In the genomic region with DNA sequence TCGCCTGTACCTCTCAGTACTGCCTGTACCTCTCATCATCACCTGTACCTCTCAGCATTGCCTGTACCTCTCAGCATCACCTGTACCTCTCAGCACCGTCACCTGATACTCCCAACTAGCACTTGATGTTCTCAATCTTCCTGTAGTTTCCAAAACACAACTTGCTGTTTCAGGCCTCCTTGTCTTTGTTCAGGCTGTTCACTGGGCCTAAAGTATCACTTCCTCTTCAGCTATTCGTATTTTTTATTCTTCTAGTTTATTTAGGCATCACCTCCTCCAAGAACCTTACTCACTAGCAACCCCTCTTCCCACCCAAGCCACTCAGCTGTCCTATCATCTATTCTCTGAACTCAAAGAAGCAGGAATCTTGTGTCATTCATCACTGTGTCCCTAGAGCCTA, we compare ENCODE assay signal across 29 cellular contexts. TPM values are rescaled to one million over a fixed set of nuclear protein-coding genes. Genes with fewer than 3 reads are reported as not detected.
"Had no signal": no experiment of that assay in that cellular context is flagged by ENCODE, and none has a peak within 500 bp of the region (broad histone marks: within the 10 kb centered on the region; RNA-seq: fewer than 3 reads in every experiment).

No MANE protein-coding gene starts in this region.

- H3K27ac Mint-ChIP-seq: activated B cell treated with CpG ODN at 0.5 μM for 24 hours; activated CD4-positive, alpha-beta T cell treated with anti-CD3 and anti-CD28 coated beads, Interleukin-2, amount 10 ng/mL, durations not matched to agents 24 days and 14 days; activated CD8-positive, alpha-beta memory T cell treated with anti-CD3 and anti-CD28 coated beads, Interleukin-2, amount 10 ng/mL, durations not matched to agents 7 days and 5 days; activated naive CD4-positive, alpha-beta T cell treated with anti-CD3 and anti-CD28 coated beads, Interleukin-2, amount 50 U/mL, for 24 hours; activated T-cell treated with anti-CD3 and anti-CD28 coated beads, Interleukin-2, amount 50 U/mL, for 24 hours; activated T-helper 1 cell treated with anti-CD3 and anti-CD28 coated beads, Interleukin-12 subunit alpha, Interleukin-12 subunit beta, Interleukin-2, Interleukin-4 antibody, amounts not matched to agents 30 ng/mL and 10 ng/mL and 1 ng/mL, durations not matched to agents 14 hours and 24 hours and 36 hours; T-helper 17 cell had no signal

- H3K36me3 ChIP-seq: ascending aorta had no signal

- H3K4me1 ChIP-seq: ascending aorta, body of pancreas had no signal

- H3K4me3 Mint-ChIP-seq: activated B cell treated with CpG ODN at 0.5 μM for 24 hours; activated CD4-positive, alpha-beta T cell treated with anti-CD3 and anti-CD28 coated beads, Interleukin-2, amount 10 ng/mL, durations not matched to agents 24 days and 14 days; activated CD8-positive, alpha-beta memory T cell treated with anti-CD3 and anti-CD28 coated beads, Interleukin-2, amount 10 ng/mL, durations not matched to agents 7 days and 5 days; activated naive CD4-positive, alpha-beta T cell treated with anti-CD3 and anti-CD28 coated beads, Interleukin-2, amount 50 U/mL, for 24 hours; activated T-cell treated with anti-CD3 and anti-CD28 coated beads, Interleukin-2, amount 50 U/mL, for 24 hours; activated T-helper 1 cell treated with anti-CD3 and anti-CD28 coated beads, Interleukin-12 subunit alpha, Interleukin-12 subunit beta, Interleukin-2, Interleukin-4 antibody, amounts not matched to agents 30 ng/mL and 10 ng/mL and 1 ng/mL, durations not matched to agents 14 hours and 24 hours and 36 hours; central memory CD8-positive, alpha-beta T cell; T-helper 17 cell had no signal

- H3K36me3 Mint-ChIP-seq: activated CD8-positive, alpha-beta memory T cell treated with anti-CD3 and anti-CD28 coated beads, Interleukin-2, amount 10 ng/mL, durations not matched to agents 7 days and 5 days; activated naive CD4-positive, alpha-beta T cell treated with anti-CD3 and anti-CD28 coated beads, Interleukin-2, amount 50 U/mL, for 24 hours had no signal

- H3K27me3 Mint-ChIP-seq: activated CD4-positive, alpha-beta T cell treated with anti-CD3 and anti-CD28 coated beads, Interleukin-2, amount 10 ng/mL, durations not matched to agents 24 days and 14 days; activated naive CD4-positive, alpha-beta T cell treated with anti-CD3 and anti-CD28 coated beads, Interleukin-2, amount 50 U/mL, for 24 hours; central memory CD8-positive, alpha-beta T cell had no signal

- DNase-seq: activated B cell treated with CpG ODN at 0.5 μM for 24 hours; activated CD4-positive, alpha-beta T cell treated with anti-CD3 and anti-CD28 coated beads for 1 hour; activated CD4-positive, alpha-beta T cell treated with anti-CD3 and anti-CD28 coated beads, Interleukin-2, amount 10 ng/mL, durations not matched to agents 24 days and 14 days; activated CD4-positive, alpha-beta T cell treated with anti-CD3 and anti-CD28 coated beads, Interleukin-2, amount 50 U/mL, for 48 hours; activated CD8-positive, alpha-beta memory T cell treated with anti-CD3 and anti-CD28 coated beads, Interleukin-2, amount 10 ng/mL, durations not matched to agents 7 days and 5 days; activated effector memory CD4-positive, alpha-beta T cell treated with Interleukin-2 at 50 U/mL for 16 hours; activated naive CD4-positive, alpha-beta T cell; activated T-cell treated with anti-CD3 and anti-CD28 coated beads, Interleukin-2, amount 50 U/mL, for 24 hours; amniotic stem cell; body of pancreas; NCI-H1092; NCI-H1417; NCI-H1694; NCI-H2029 treated with DMSO at 0.1 percent for 48 hours; NCI-H2171; NCI-H226; NCI-H510A treated with DMSO at 0.1 percent for 48 hours; NCI-H69; PC-3; SHP77 treated with DMSO at 0.1 percent for 48 hours; T-helper 17 cell; T-helper 9 cell had no signal

- H3K4me1 Mint-ChIP-seq: activated B cell treated with CpG ODN at 0.5 μM for 24 hours; activated CD8-positive, alpha-beta memory T cell treated with anti-CD3 and anti-CD28 coated beads, Interleukin-2, amount 10 ng/mL, durations not matched to agents 7 days and 5 days; central memory CD8-positive, alpha-beta T cell had no signal

- H3K9me3 Mint-ChIP-seq: activated B cell treated with CpG ODN at 0.5 μM for 24 hours; activated CD4-positive, alpha-beta T cell treated with anti-CD3 and anti-CD28 coated beads, Interleukin-2, amount 10 ng/mL, durations not matched to agents 24 days and 14 days; activated naive CD4-positive, alpha-beta T cell treated with anti-CD3 and anti-CD28 coated beads, Interleukin-2, amount 50 U/mL, for 24 hours; activated T-cell treated with anti-CD3 and anti-CD28 coated beads, Interleukin-2, amount 50 U/mL, for 24 hours; activated T-helper 1 cell treated with anti-CD3 and anti-CD28 coated beads, Interleukin-12 subunit alpha, Interleukin-12 subunit beta, Interleukin-2, Interleukin-4 antibody, amounts not matched to agents 30 ng/mL and 10 ng/mL and 1 ng/mL, durations not matched to agents 14 hours and 24 hours and 36 hours; central memory CD8-positive, alpha-beta T cell had no signal

- H3K4me3 ChIP-seq: ascending aorta, body of pancreas had no signal

- H3K27ac ChIP-seq: ascending aorta, body of pancreas, KMS-11 had no signal

- H3K9me3 ChIP-seq: ascending aorta, body of pancreas had no signal

- H3K27me3 ChIP-seq: ascending aorta, body of pancreas had no signal

- ATAC-seq: activated CD8-positive, alpha-beta memory T cell treated with anti-CD3 and anti-CD28 coated beads, Interleukin-2, amount 10 ng/mL, durations not matched to agents 7 days and 5 days; body of pancreas; PC-3; T-helper 17 cell had no signal

RNA-seq across cellular contexts. Expression of gene OR6B1, which starts 24.1 kb away (rescaled TPM):
- total RNA-seq: activated B cell treated with CpG ODN at 0.5 μM for 24 hours; activated CD4-positive, alpha-beta T cell treated with anti-CD3 and anti-CD28 coated beads, Interleukin-2, amount 10 ng/mL, durations not matched to agents 24 days and 14 days; activated CD8-positive, alpha-beta memory T cell treated with anti-CD3 and anti-CD28 coated beads, Interleukin-2, amount 10 ng/mL, durations not matched to agents 7 days and 5 days; activated T-helper 1 cell treated with anti-CD3 and anti-CD28 coated beads, Interleukin-12 subunit alpha, Interleukin-12 subunit beta, Interleukin-2, Interleukin-4 antibody, amounts not matched to agents 30 ng/mL and 10 ng/mL and 1 ng/mL, durations not matched to agents 14 hours and 24 hours and 36 hours; ascending aorta; body of pancreas; MCF 10A; PC-3; SK-MEL-5; T-helper 17 cell had no signal

RNA-seq across cellular contexts. Expression of gene OR2A5, which starts 24.5 kb away (rescaled TPM):
- total RNA-seq: activated B cell treated with CpG ODN at 0.5 μM for 24 hours; activated CD4-positive, alpha-beta T cell treated with anti-CD3 and anti-CD28 coated beads, Interleukin-2, amount 10 ng/mL, durations not matched to agents 24 days and 14 days; activated CD8-positive, alpha-beta memory T cell treated with anti-CD3 and anti-CD28 coated beads, Interleukin-2, amount 10 ng/mL, durations not matched to agents 7 days and 5 days; activated T-helper 1 cell treated with anti-CD3 and anti-CD28 coated beads, Interleukin-12 subunit alpha, Interleukin-12 subunit beta, Interleukin-2, Interleukin-4 antibody, amounts not matched to agents 30 ng/mL and 10 ng/mL and 1 ng/mL, durations not matched to agents 14 hours and 24 hours and 36 hours; ascending aorta; body of pancreas; MCF 10A; PC-3; T-helper 17 cell had no signal

RNA-seq across cellular contexts. Expression of gene OR2A25, which starts 45.4 kb away (rescaled TPM):
- total RNA-seq: activated B cell treated with CpG ODN at 0.5 μM for 24 hours; activated CD4-positive, alpha-beta T cell treated with anti-CD3 and anti-CD28 coated beads, Interleukin-2, amount 10 ng/mL, durations not matched to agents 24 days and 14 days; activated CD8-positive, alpha-beta memory T cell treated with anti-CD3 and anti-CD28 coated beads, Interleukin-2, amount 10 ng/mL, durations not matched to agents 7 days and 5 days; activated T-helper 1 cell treated with anti-CD3 and anti-CD28 coated beads, Interleukin-12 subunit alpha, Interleukin-12 subunit beta, Interleukin-2, Interleukin-4 antibody, amounts not matched to agents 30 ng/mL and 10 ng/mL and 1 ng/mL, durations not matched to agents 14 hours and 24 hours and 36 hours; ascending aorta; body of pancreas; MCF 10A; PC-3; SK-MEL-5; T-helper 17 cell had no signal
